8 cellular contexts compared by ENCODE assay signal in the genomic region with DNA sequence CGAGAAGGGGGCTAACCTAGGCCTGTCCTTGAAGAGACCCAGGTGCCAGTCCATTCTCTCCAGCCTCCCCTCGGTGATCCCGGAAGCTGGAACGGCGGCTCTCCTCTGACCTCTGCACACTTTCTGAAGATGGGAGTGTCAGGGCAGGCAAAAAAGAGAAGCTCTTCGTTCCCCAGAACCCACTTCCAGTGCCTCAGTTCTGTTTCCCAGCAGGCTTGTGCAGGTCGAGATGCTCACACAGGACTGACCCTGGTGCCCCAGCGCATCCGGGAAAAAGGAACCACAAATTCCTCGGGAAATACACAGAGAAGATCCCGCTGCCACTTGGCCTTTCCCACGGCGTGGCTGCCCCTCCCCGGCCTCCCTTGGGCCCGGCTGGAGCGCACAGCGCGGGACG. TPM values are rescaled to one million over a fixed set of nuclear protein-coding genes. Genes with fewer than 3 reads are reported as not detected.
DNase-seq lines count a peak whose midpoint lies in the region; ATAC-seq and TF ChIP-seq lines count a peak whose summit lies in the region.

No MANE protein-coding gene starts in this region.

- H2AFZ ChIP-seq in HCT116 (ENCODE audit: low read depth, low read length, poor library complexity, severe bottlenecking): no peak overlapping the region

- TF ChIP-seq CTCF in HCT116 (IDR thresholded peaks at IDR 0.05 in 2 of 3, conservative IDR thresholded peaks at IDR 0.05 in 1 of 3; ENCODE audit: borderline replicate concordance in 1 of 3, insufficient read depth in 1 of 3, low read depth in 2 of 3, low read length in 2 of 3) (no peak), foreskin fibroblast (IDR thresholded peaks at IDR 0.05; ENCODE audit: low read depth, low read length) (no peak), progenitor cell of endocrine pancreas (IDR thresholded peaks at IDR 0.05; ENCODE audit: unreplicated experiment) (no peak), GM13976 (IDR thresholded peaks at IDR 0.05; ENCODE audit: borderline replicate concordance, control extremely low read depth, extremely low read depth, insufficient read depth, missing control alignments) (no peak)

- no peaks in the 10 kb centered on the region; the same call in none of the 2 replicates for H3K79me2 ChIP-seq in HCT116 (ENCODE audit: insufficient read depth, low read length)

- in situ Hi-C loops in GM13976 (cut with MboI; ENCODE audit: low sequenced_read_pairs, unreplicated experiment): no loop called here

- H3K4me3 Mint-ChIP-seq in progenitor cell of endocrine pancreas (ENCODE audit: low read depth): peak overlapping the region; percentile 70

- H3K4me3 ChIP-seq in HCT116 (replicated peaks in 1 of 2; ENCODE audit: low read depth in 1 of 2, low read length in 2 of 2) (peak overlapping the region; percentile 57 to 81), foreskin fibroblast (ENCODE audit: low read depth in 1 of 2, low read length in 2 of 2) (peak overlapping the region; percentile 63 to 66)

- DNase-seq in HCT116 (ENCODE audit: low read depth, low spot score): no peak
- no peak for DNase-seq in foreskin fibroblast
- no peak for DNase-seq in progenitor cell of endocrine pancreas (ENCODE audit: low spot score, unreplicated experiment)
- DNase-seq in NCI-H128 (lab: John Stamatoyannopoulos, UW; ENCODE audit: unreplicated experiment): no peak
- no peak for DNase-seq in HPDE6-E6E7 (ENCODE audit: extremely low spot score)
- DNase-seq in GM13976 (ENCODE audit: low spot score): no peak

- peaks cover 0 to 19% of the 10 kb centered on the region in 2 experiments; a peak in 2 of 4 replicates for H3K4me1 ChIP-seq in HCT116 (ENCODE audit: control insufficient read depth in 1 of 2, insufficient read depth in 2 of 2, low read length in 2 of 2)

- peaks cover 4% of the 10 kb centered on the region for H3K36me3 Mint-ChIP-seq in progenitor cell of endocrine pancreas (ENCODE audit: insufficient read depth)

- no peak for TF ChIP-seq POLR2A in HCT116 (IDR thresholded peaks at IDR 0.05; ENCODE audit: borderline replicate concordance, extremely low read depth, insufficient read depth, insufficient read length)

- H3K9me2 ChIP-seq in HCT116 (ENCODE audit: insufficient read depth): no peaks in the 10 kb centered on the region

- H3K9ac ChIP-seq in HCT116 (ENCODE audit: low read length): peak overlapping the region; percentile 80

- H4K20me1 ChIP-seq in HCT116 (ENCODE audit: insufficient read depth): no peaks in the 10 kb centered on the region

- H3K4me2 ChIP-seq in HCT116 (ENCODE audit: low read length): peak overlapping the region; percentile 89

- ATAC-seq in HCT116: no peak
- ATAC-seq in SK-N-SH treated with all-trans-retinoic acid at 6 μM for 48 hours: peak; percentile 4; the same call in 2 of the 3 replicates
- no peak for ATAC-seq in HG03280 (IDR thresholded peaks at IDR 0.05; ENCODE audit: unreplicated experiment)

- H3K27me3 Mint-ChIP-seq in progenitor cell of endocrine pancreas: no peaks in the 10 kb centered on the region

- no TSS peak for BruUV-seq in HCT116 (replicated peaks; lab: Mats Ljungman, UMichigan)

- H3K36me3 ChIP-seq in HCT116 (ENCODE audit: control insufficient read depth in 1 of 2, insufficient read depth in 2 of 2, low read length in 2 of 2): no peaks in the 10 kb centered on the region

- intact Hi-C loops in HCT116 (cut with micrococcal nuclease): no loop called here

- H3K27me3 ChIP-seq in HCT116 (ENCODE audit: insufficient read depth, low read length): no peaks in the 10 kb centered on the region

- peaks cover 5% of the 10 kb centered on the region for H3K9me3 Mint-ChIP-seq in progenitor cell of endocrine pancreas (ENCODE audit: low read depth)

- RAD21 ChIA-PET in HCT116 (lab: Charles Lee; ENCODE audit: low non-redundant PET in 1 of 2, low total read pairs in 2 of 2, uncharacterized antibody in 2 of 2, unreplicated experiment in 2 of 2): interaction anchor here in 1 of 2 experiments (2.0 kb wide), 1 partner anchor 13 kb away, joined by 5 read pairs; a partner anchor contains a TSS

- H3K27ac ChIP-seq in HCT116 (ENCODE audit: low read depth, low read length): peak overlapping the region; percentile 48; the same call in 1 of the 2 replicates

- no peak for TF ChIP-seq RAD21 in HCT116 (IDR thresholded peaks at IDR 0.05; ENCODE audit: low read depth)

- CTCF ChIA-PET in HCT116 (lab: Charles Lee): interaction anchor here (1.1 kb wide), 1 partner anchor 12 kb away, joined by 5 read pairs; a partner anchor contains a TSS

- peak overlapping the region; percentile 15 for H3K27ac Mint-ChIP-seq in progenitor cell of endocrine pancreas

- POLR2A ChIA-PET in HCT116 (lab: Charles Lee): interaction anchor here (1.6 kb wide), 1 partner anchor 13 kb away, joined by 5 read pairs; a partner anchor contains a TSS

- H3K9me3 ChIP-seq in HCT116 (ENCODE audit: control insufficient read depth in 1 of 2, insufficient read depth in 1 of 2, low read depth in 1 of 2, low read length in 2 of 2): no peaks in the 10 kb centered on the region

- H3K4me1 Mint-ChIP-seq in progenitor cell of endocrine pancreas (ENCODE audit: low read depth): peaks cover 2% of the 10 kb centered on the region

TF ChIP-seq in HCT116, 20 proteins besides CTCF, POLR2A, EP300 and RAD21 (continues in another document):
- TF ChIP-seq FOSL1 (IDR thresholded peaks at IDR 0.05; ENCODE audit: low read depth) (no peak), CEBPB (IDR thresholded peaks at IDR 0.05; ENCODE audit: low read depth) (no peak), POLR2AphosphoS5 (IDR thresholded peaks at IDR 0.05; ENCODE audit: low read depth, low read length) (no peak), YY1 (IDR thresholded peaks at IDR 0.05; ENCODE audit: extremely low read depth, insufficient replicate concordance, low read depth, low read length) (no peak), JUND (IDR thresholded peaks at IDR 0.05) (no peak), CBX3 (IDR thresholded peaks at IDR 0.05; ENCODE audit: low read depth) (no peak)
- TF ChIP-seq, protein P1, sequence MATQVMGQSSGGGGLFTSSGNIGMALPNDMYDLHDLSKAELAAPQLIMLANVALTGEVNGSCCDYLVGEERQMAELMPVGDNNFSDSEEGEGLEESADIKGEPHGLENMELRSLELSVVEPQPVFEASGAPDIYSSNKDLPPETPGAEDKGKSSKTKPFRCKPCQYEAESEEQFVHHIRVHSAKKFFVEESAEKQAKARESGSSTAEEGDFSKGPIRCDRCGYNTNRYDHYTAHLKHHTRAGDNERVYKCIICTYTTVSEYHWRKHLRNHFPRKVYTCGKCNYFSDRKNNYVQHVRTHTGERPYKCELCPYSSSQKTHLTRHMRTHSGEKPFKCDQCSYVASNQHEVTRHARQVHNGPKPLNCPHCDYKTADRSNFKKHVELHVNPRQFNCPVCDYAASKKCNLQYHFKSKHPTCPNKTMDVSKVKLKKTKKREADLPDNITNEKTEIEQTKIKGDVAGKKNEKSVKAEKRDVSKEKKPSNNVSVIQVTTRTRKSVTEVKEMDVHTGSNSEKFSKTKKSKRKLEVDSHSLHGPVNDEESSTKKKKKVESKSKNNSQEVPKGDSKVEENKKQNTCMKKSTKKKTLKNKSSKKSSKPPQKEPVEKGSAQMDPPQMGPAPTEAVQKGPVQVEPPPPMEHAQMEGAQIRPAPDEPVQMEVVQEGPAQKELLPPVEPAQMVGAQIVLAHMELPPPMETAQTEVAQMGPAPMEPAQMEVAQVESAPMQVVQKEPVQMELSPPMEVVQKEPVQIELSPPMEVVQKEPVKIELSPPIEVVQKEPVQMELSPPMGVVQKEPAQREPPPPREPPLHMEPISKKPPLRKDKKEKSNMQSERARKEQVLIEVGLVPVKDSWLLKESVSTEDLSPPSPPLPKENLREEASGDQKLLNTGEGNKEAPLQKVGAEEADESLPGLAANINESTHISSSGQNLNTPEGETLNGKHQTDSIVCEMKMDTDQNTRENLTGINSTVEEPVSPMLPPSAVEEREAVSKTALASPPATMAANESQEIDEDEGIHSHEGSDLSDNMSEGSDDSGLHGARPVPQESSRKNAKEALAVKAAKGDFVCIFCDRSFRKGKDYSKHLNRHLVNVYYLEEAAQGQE (IDR thresholded peaks at IDR 0.05; ENCODE audit: low read depth): no peak

TF ChIP-seq in SK-N-SH treated with all-trans-retinoic acid at 6 μM for 48 hours, 23 proteins besides CTCF, POLR2A, EP300 and RAD21 (continues in another document):
- TF ChIP-seq PPARA (CRISPR knock-in tag; IDR thresholded peaks at IDR 0.05; ENCODE audit: borderline replicate concordance) (no peak), RARB (CRISPR knock-in tag; IDR thresholded peaks at IDR 0.05) (no peak), ZNF565 (CRISPR knock-in tag; conservative IDR thresholded peaks at IDR 0.05; ENCODE audit: low read depth) (no peak)
- TF ChIP-seq, protein P2, sequence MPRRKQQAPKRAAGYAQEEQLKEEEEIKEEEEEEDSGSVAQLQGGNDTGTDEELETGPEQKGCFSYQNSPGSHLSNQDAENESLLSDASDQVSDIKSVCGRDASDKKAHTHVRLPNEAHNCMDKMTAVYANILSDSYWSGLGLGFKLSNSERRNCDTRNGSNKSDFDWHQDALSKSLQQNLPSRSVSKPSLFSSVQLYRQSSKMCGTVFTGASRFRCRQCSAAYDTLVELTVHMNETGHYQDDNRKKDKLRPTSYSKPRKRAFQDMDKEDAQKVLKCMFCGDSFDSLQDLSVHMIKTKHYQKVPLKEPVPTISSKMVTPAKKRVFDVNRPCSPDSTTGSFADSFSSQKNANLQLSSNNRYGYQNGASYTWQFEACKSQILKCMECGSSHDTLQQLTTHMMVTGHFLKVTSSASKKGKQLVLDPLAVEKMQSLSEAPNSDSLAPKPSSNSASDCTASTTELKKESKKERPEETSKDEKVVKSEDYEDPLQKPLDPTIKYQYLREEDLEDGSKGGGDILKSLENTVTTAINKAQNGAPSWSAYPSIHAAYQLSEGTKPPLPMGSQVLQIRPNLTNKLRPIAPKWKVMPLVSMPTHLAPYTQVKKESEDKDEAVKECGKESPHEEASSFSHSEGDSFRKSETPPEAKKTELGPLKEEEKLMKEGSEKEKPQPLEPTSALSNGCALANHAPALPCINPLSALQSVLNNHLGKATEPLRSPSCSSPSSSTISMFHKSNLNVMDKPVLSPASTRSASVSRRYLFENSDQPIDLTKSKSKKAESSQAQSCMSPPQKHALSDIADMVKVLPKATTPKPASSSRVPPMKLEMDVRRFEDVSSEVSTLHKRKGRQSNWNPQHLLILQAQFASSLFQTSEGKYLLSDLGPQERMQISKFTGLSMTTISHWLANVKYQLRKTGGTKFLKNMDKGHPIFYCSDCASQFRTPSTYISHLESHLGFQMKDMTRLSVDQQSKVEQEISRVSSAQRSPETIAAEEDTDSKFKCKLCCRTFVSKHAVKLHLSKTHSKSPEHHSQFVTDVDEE (CRISPR knock-in tag; IDR thresholded peaks at IDR 0.05): no peak

RNA-seq across cellular contexts. Expression of a gene that starts 0.7 kb away (rescaled TPM):
- total RNA-seq in HCT116 (2021; ENCODE audit: unreplicated experiment): 52.4 TPM
- polyA plus RNA-seq in HCT116 (2012): 27.1 and 27.9 TPM in 2 replicates
- 47.5 and 50.0 TPM in 2 replicates for total RNA-seq in progenitor cell of endocrine pancreas

RNA-seq across cellular contexts. Expression of a gene that starts 12.5 kb away (rescaled TPM):
- total RNA-seq in HCT116 (2021; ENCODE audit: unreplicated experiment) (121 TPM), progenitor cell of endocrine pancreas (43.0 and 44.8 TPM in 2 replicates)
- 136 and 146 TPM in 2 replicates for polyA plus RNA-seq in HCT116 (2012)
